ENCODE assay signal across 20 cellular contexts in the genomic region with DNA sequence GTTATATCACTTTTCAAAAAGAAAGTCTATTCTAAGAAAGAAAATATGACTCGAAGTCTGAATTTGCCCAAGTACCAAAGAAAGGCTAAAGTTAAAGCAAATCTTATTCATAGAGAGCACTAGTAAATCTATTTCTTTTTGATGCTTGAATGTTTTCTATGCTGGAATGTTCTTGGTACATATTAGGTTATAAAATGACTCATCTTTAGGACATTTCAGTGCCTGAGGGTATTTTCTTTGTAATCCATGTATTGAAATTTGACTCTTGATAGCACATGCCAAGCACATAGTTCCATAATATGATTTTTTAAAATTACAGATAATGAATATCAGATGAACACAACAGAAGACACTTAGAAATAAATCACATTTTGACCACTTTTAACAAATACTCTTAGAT.
DNase-seq lines count a peak whose midpoint lies in the region; ATAC-seq and TF ChIP-seq lines count a peak whose summit lies in the region.
"Had no signal": no experiment of that assay in that cellular context is flagged by ENCODE, and none has a peak within 500 bp of the region (broad histone marks: within the 10 kb centered on the region; RNA-seq: fewer than 3 reads in every experiment).

No MANE protein-coding gene starts in this region.

- peaks cover 14% of the 10 kb centered on the region; the same call in 1 of the 2 replicates for H3K4me1 Mint-ChIP-seq in HFFc6 (ENCODE audit: low read depth)
- H3K4me1 Mint-ChIP-seq: central memory CD8-positive, alpha-beta T cell had no signal

- H3K4me3 ChIP-seq in AG04449 (ENCODE audit: low read depth, low read length): no peak overlapping the region
- H3K4me3 ChIP-seq: left ventricle myocardium inferior had no signal

- DNase-seq in AG04449 (ENCODE audit: low read depth, low spot score) (peak; percentile 7), HFFc6 (peak; percentile 29), SW480 (ENCODE audit: low spot score) (peak; percentile 6), fibroblast of the conjunctiva (ENCODE audit: low read depth) (peak; percentile 81), D341Med (ENCODE audit: low spot score) (no peak), NCI-H1092 (lab: John Stamatoyannopoulos, UW) (no peak), DMS79 treated with DMSO at 0.1 percent for 48 hours (lab: John Stamatoyannopoulos, UW) (no peak)
- DNase-seq: activated CD8-positive, alpha-beta T cell treated with anti-CD3 and anti-CD28 coated beads, Interleukin-2, amount 10 ng/mL, durations not matched to agents 7 days and 5 days; activated T-cell treated with anti-CD3 and anti-CD28 coated beads, Interleukin-2, amount 50 U/mL, for 72 hours; COR-L47; endodermal cell; GF-D8; left ventricle myocardium inferior; NCI-H146; substantia nigra; T-helper 1 cell had no signal

- peaks cover 28% of the 10 kb centered on the region for H3K9me3 Mint-ChIP-seq in HFFc6

- H3K27ac Mint-ChIP-seq in HFFc6: no peak overlapping the region; the same call in 1 of the 2 replicates
- H3K27ac Mint-ChIP-seq: activated CD8-positive, alpha-beta T cell treated with anti-CD3 and anti-CD28 coated beads, Interleukin-2, amount 10 ng/mL, durations not matched to agents 7 days and 5 days; activated naive CD8-positive, alpha-beta T cell; activated T-cell treated with anti-CD3 and anti-CD28 coated beads, Interleukin-2, amount 50 U/mL, for 72 hours; endodermal cell had no signal

- H3K36me3 Mint-ChIP-seq in HFFc6 (ENCODE audit: low read depth): peaks cover 10% of the 10 kb centered on the region; the same call in 1 of the 2 replicates
- H3K36me3 Mint-ChIP-seq: activated naive CD8-positive, alpha-beta T cell had no signal

- CTCF ChIA-PET in AG04449 (lab: Yijun Ruan, JAX): no interaction called here

- no peak overlapping the region for H3K4me3 Mint-ChIP-seq in HFFc6
- H3K4me3 Mint-ChIP-seq: activated CD8-positive, alpha-beta T cell treated with anti-CD3 and anti-CD28 coated beads, Interleukin-2, amount 10 ng/mL, durations not matched to agents 7 days and 5 days; activated naive CD8-positive, alpha-beta T cell; activated T-cell treated with anti-CD3 and anti-CD28 coated beads, Interleukin-2, amount 50 U/mL, for 72 hours; central memory CD8-positive, alpha-beta T cell; endodermal cell had no signal

- TF ChIP-seq CTCF in AG04449 (IDR thresholded peaks at IDR 0.05; ENCODE audit: insufficient read depth, low read length, missing control alignments) (no peak), HFFc6 (IDR thresholded peaks at IDR 0.05) (no peak)

- POLR2A ChIA-PET in AG04449 (lab: Yijun Ruan, JAX): no interaction called here

- no peaks in the 10 kb centered on the region for H3K27me3 Mint-ChIP-seq in HFFc6 (ENCODE audit: insufficient read depth)
- H3K27me3 Mint-ChIP-seq: activated naive CD8-positive, alpha-beta T cell; central memory CD8-positive, alpha-beta T cell had no signal

- no peak for ATAC-seq in HG03095 (IDR thresholded peaks at IDR 0.05; ENCODE audit: unreplicated experiment)
- ATAC-seq: activated CD8-positive, alpha-beta T cell treated with anti-CD3 and anti-CD28 coated beads, Interleukin-2, amount 10 ng/mL, durations not matched to agents 7 days and 5 days; activated T-cell treated with anti-CD3 and anti-CD28 coated beads, Interleukin-2, amount 50 U/mL, for 72 hours; sciatic nerve had no signal

Comparison
In these comparisons a context has a peak if more than half of its experiments do, and no peak if none do; other contexts are left out.
1. DNase-seq: peak in AG04449 (single experiment), HFFc6 (single experiment), SW480 (single experiment) and fibroblast of the conjunctiva (single experiment); none in D341Med (single experiment), NCI-H1092 (single experiment) and DMS79 treated with DMSO at 0.1 percent for 48 hours (single experiment).